In genomic region chr13:43546821-43547220, GRCh38 we compare ENCODE assay signal across 20 cellular contexts.
DNase-seq lines count a peak whose midpoint lies in the region; ATAC-seq and TF ChIP-seq lines count a peak whose summit lies in the region.
"Had no signal": no experiment of that assay in that cellular context is flagged by ENCODE, and none has a peak within 500 bp of the region (broad histone marks: within the 10 kb centered on the region; RNA-seq: fewer than 3 reads in every experiment).

No MANE protein-coding gene starts in this region.

- H2BK5ac ChIP-seq in neuronal stem cell (ENCODE audit: low read length) = no peak overlapping the region

- TF ChIP-seq CTCF in VCaP (conservative IDR thresholded peaks at IDR 0.05) = no peak
- no peak for TF ChIP-seq CTCF in chondrocyte (IDR thresholded peaks at IDR 0.05)

- H2BK12ac ChIP-seq in neuronal stem cell (ENCODE audit: low read length) = no peak overlapping the region

- peaks cover 1 to 10% of the 10 kb centered on the region in 2 donors for H3K4me1 ChIP-seq in neuronal stem cell (ENCODE audit: control insufficient read depth in 2 of 2, insufficient read depth in 1 of 2, low read depth in 1 of 2, low read length in 2 of 2)

- no peak overlapping the region for H3K9ac ChIP-seq in neuronal stem cell (ENCODE audit: low read depth, low read length, poor library complexity)

- H2BK15ac ChIP-seq in neuronal stem cell (ENCODE audit: low read length) = no peak overlapping the region

- no peaks in the 10 kb centered on the region for H3K36me3 ChIP-seq in neuronal stem cell (replicated peaks in 1 of 2; ENCODE audit: control insufficient read depth in 2 of 2, insufficient read depth in 2 of 2, low read length in 2 of 2)
- H3K36me3 ChIP-seq: MG63 had no signal

- no peak overlapping the region for H3K27ac Mint-ChIP-seq in chondrocyte (ENCODE audit: unreplicated experiment)
- H3K27ac Mint-ChIP-seq: B cell, GM23338 had no signal

- H3K36me3 Mint-ChIP-seq in chondrocyte (ENCODE audit: low read depth) = no peaks in the 10 kb centered on the region

- H2BK120ac ChIP-seq in neuronal stem cell (ENCODE audit: low read depth, low read length) = no peak overlapping the region

- no peak overlapping the region for H3K4ac ChIP-seq in neuronal stem cell (ENCODE audit: low read length)

- H3K4me3 ChIP-seq in neuronal stem cell (ENCODE audit: low read length in 2 of 2) = no peak overlapping the region
- H3K4me3 ChIP-seq: GM12878, GM23338, MG63 had no signal

- DNase-seq in NCI-H146 (lab: John Stamatoyannopoulos, UW) = peak; percentile 20
- no peak for DNase-seq in NCI-H146 treated with DMSO at 0.1 percent for 48 hours (lab: John Stamatoyannopoulos, UW; ENCODE audit: unreplicated experiment)
- DNase-seq in ELF-1 (ENCODE audit: low read depth, low spot score) = peak; percentile 11
- peak; percentile 18 for DNase-seq in neuronal stem cell (ENCODE audit: low spot score)
- no peak for DNase-seq in chondrocyte (ENCODE audit: low spot score)
- no peak for DNase-seq in NCI-H1092 (lab: John Stamatoyannopoulos, UW)
- DNase-seq: GDM1, H9, KBM-7, NCI-H1694 treated with DMSO at 0.1 percent for 48 hours, NCI-H2081 treated with DMSO at 0.1 percent for 48 hours, NCI-H524 treated with DMSO at 0.1 percent for 48 hours, SIG-M5 had no signal

- H3K14ac ChIP-seq in neuronal stem cell (ENCODE audit: low read length) = no peak overlapping the region

- no peak overlapping the region for H3K4me2 ChIP-seq in neuronal stem cell (ENCODE audit: insufficient read depth, low read length, poor library complexity, severe bottlenecking)
- H3K4me2 ChIP-seq: GM23338 had no signal

- ATAC-seq in HG03442 (IDR thresholded peaks at IDR 0.05; ENCODE audit: unreplicated experiment) = no peak
- ATAC-seq: GM23338 had no signal

- no peaks in the 10 kb centered on the region for H3K27me3 ChIP-seq in neuronal stem cell (ENCODE audit: control insufficient read depth in 3 of 3, insufficient read depth in 3 of 3, low read depth in 1 of 3, low read length in 3 of 3)
- H3K27me3 ChIP-seq: MG63 had no signal

- H3K23ac ChIP-seq in neuronal stem cell (ENCODE audit: low read depth, low read length, poor library complexity) = no peak overlapping the region

- no peaks in the 10 kb centered on the region for H3K9me3 Mint-ChIP-seq in chondrocyte (ENCODE audit: low read depth)
- H3K9me3 Mint-ChIP-seq: GM23338, H9 had no signal

- no peaks in the 10 kb centered on the region for H3K79me1 ChIP-seq in neuronal stem cell (ENCODE audit: low read depth, low read length)

- no peaks in the 10 kb centered on the region for H3K27me3 Mint-ChIP-seq in chondrocyte (ENCODE audit: low read depth)

- no peak overlapping the region for H3K4me3 Mint-ChIP-seq in chondrocyte (ENCODE audit: unreplicated experiment)
- H3K4me3 Mint-ChIP-seq: B cell, GM23338, H9 had no signal

- H2AK5ac ChIP-seq in neuronal stem cell (ENCODE audit: low read depth, low read length) = no peak overlapping the region

- peak overlapping the region; percentile 85 for H3K27ac ChIP-seq in VCaP
- H3K27ac ChIP-seq in neuronal stem cell (replicated peaks; ENCODE audit: low read length) = no peak overlapping the region
- H3K27ac ChIP-seq: 22Rv1 had no signal

- no peak overlapping the region for H4K91ac ChIP-seq in neuronal stem cell (ENCODE audit: low read depth, low read length, poor library complexity)

- no peak overlapping the region for H4K8ac ChIP-seq in neuronal stem cell (ENCODE audit: low read depth, low read length)

- no peak overlapping the region for H3K18ac ChIP-seq in neuronal stem cell (ENCODE audit: low read length)

- H2AFZ ChIP-seq in neuronal stem cell (ENCODE audit: low read length) = no peak overlapping the region
- H2AFZ ChIP-seq: GM23338 had no signal

- no CpG with 5 or more reads among the region's 3 CpGs for WGBS in neuronal stem cell (ENCODE audit: extremely low coverage in 2 of 2, insufficient read length in 2 of 2, insufficient replicate concordance in 1 of 2), 2 donors

- H3K9me3 ChIP-seq in neuronal stem cell (replicated peaks in 1 of 2; ENCODE audit: control insufficient read depth in 2 of 2, insufficient read depth in 1 of 2, low read depth in 1 of 2, low read length in 2 of 2) = no peaks in the 10 kb centered on the region
- H3K9me3 ChIP-seq: MG63 had no signal

- H3K4me1 Mint-ChIP-seq in chondrocyte (ENCODE audit: low read depth) = no peaks in the 10 kb centered on the region
- H3K4me1 Mint-ChIP-seq: B cell, GM23338, H9 had no signal

Comparison
In these comparisons a context has a peak if more than half of its experiments do, and no peak if none do; other contexts are left out.
1. DNase-seq: peak in NCI-H146 (single experiment), ELF-1 (single experiment) and neuronal stem cell (single experiment); none in NCI-H146 treated with DMSO at 0.1 percent for 48 hours (single experiment), chondrocyte (single experiment) and NCI-H1092 (single experiment).